1 cellular context compared by ENCODE assay signal in the genomic region with DNA sequence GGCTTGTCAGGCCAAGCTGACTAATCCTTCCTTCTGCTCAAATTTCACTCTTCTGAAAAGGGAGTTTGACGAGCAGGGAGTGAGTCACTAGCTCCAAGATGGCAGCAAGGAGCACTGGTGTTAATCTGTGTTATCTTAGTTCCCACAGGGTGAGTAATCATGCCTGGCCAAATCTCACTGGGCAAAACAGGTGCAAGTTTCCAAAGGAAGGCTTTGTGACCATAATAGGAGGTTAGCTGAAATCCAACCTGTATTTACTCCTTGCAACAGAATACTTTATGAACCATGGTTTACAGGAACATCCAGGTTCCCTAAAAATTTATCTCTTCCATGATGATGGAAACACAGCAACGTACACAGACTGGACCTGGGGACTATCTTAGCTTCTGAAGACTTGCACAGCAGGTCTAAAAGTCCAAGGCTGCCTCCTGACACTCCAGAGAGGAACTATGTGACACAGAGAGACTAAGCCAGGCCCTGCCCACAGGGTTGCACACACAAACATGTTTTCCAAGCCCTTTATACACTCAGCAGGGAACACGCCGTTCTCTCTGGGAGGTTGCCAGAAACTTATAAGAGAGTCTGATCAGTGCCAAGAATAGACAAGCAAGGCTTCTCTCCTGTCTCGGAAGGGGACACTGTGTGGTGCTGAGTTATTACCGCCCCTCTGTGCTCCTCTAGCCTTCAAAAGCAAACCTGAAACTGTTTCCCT.
TF ChIP-seq lines count a peak whose summit lies in the region.

No MANE protein-coding gene starts in this region.

TF ChIP-seq in IMR-90, 13 proteins besides CTCF, POLR2A, EP300 and RAD21:
- TF ChIP-seq BHLHE40 (IDR thresholded peaks at IDR 0.05; ENCODE audit: low read depth, low read length) (no peak), FOS (IDR thresholded peaks at IDR 0.05; ENCODE audit: low read depth, low read length) (peak; percentile 49; the same call in 1 of the 2 replicates), SMC3 (IDR thresholded peaks at IDR 0.05; ENCODE audit: low read depth, low read length) (no peak)
TF ChIP-seq in IMR-90: peak in this region for 1.
